ENCODE assay signal across 9 cellular contexts in the genomic region with DNA sequence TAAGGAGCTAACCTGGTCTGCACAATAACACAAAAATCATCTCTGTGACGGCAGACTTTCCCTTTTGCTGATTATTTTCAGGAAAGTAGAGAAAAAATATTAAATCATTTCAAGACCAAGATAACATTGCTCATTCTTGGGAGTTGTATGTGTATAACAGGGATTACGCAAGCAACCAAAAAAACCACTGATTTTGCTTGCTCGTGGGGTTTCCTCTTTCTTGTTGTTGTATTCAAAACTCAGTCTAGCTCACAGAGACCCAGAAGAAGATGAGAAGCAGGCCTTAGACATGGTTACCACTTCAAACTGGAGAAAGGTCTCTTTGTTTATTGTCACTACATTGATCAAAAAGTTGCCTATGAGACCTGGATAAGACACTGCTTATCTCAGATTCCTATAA. TPM values are rescaled to one million over a fixed set of nuclear protein-coding genes. Genes with fewer than 3 reads are reported as not detected.
DNase-seq lines count a peak whose midpoint lies in the region; ATAC-seq, FAIRE-seq and TF ChIP-seq lines count a peak whose summit lies in the region.
"Had no signal": no experiment of that assay in that cellular context is flagged by ENCODE, and none has a peak within 500 bp of the region (broad histone marks: within the 10 kb centered on the region; RNA-seq: fewer than 3 reads in every experiment).

No MANE protein-coding gene starts in this region.

- H3K4me3 ChIP-seq in SK-N-SH (ENCODE audit: low read depth in 2 of 2, low read length in 1 of 2) (no peak overlapping the region), astrocyte of the spinal cord (ENCODE audit: low read depth, low read length) (no peak overlapping the region), small intestine (ENCODE audit: low read depth in 1 of 2, low read length in 2 of 2) (no peak overlapping the region), adrenal gland (no peak overlapping the region)

- H4K20me1 ChIP-seq in SK-N-SH (ENCODE audit: insufficient read depth) = no peaks in the 10 kb centered on the region

- WGBS in SK-N-SH (ENCODE audit: low lambda C conversion rate) = 78% methylated on average over 3 of the region's 3 CpGs
- 57 to 78% (median 61%) methylated on average over 3 of the region's 3 CpGs for WGBS in small intestine, 3 donors
- WGBS in adrenal gland, 4 donors = 43 to 59% (median 47%) methylated on average over 3 of the region's 3 CpGs

- DNase-seq in SK-N-SH (no peak), HS-5 (ENCODE audit: low read depth) (peak; percentile 20), astrocyte of the spinal cord (ENCODE audit: low read depth, low spot score) (peak; percentile 46), small intestine (peak; percentile 46), NCI-H774 (lab: John Stamatoyannopoulos, UW) (no peak), adrenal gland (no peak), hepatic stellate cell (ENCODE audit: low spot score) (no peak)

- no peak for FAIRE-seq in small intestine (lab: Jason Lieb, UNC)

- TF ChIP-seq CTCF in SK-N-SH (IDR thresholded peaks at IDR 0.05) = no peak
- TF ChIP-seq CTCF in astrocyte of the spinal cord (IDR thresholded peaks at IDR 0.05; ENCODE audit: low read depth, low read length) = no peak
- no peak for TF ChIP-seq CTCF in adrenal gland (IDR thresholded peaks at IDR 0.05)

- H3K4me2 ChIP-seq in SK-N-SH = no peak overlapping the region

- H3K4me1 ChIP-seq in SK-N-SH (ENCODE audit: control insufficient read depth in 1 of 2, insufficient read depth in 2 of 2, low read depth in 1 of 2, low read length in 1 of 2) = peaks cover 0 to 5% of the 10 kb centered on the region in 2 experiments; a peak in 3 of 4 replicates
- no peaks in the 10 kb centered on the region for H3K4me1 ChIP-seq in small intestine (ENCODE audit: control insufficient read depth in 2 of 2, insufficient read depth in 1 of 2, low read depth in 1 of 2, low read length in 1 of 2)
- H3K4me1 ChIP-seq in adrenal gland (replicated peaks in 1 of 2) = peaks cover 0 to 17% of the 10 kb centered on the region in 2 donors

- CTCF ChIA-PET in SK-N-SH (lab: Yijun Ruan, JAX) = interaction anchor here (0.9 kb wide), 1 partner anchor 49 kb away, joined by 4 read pairs; no protein-coding TSS in a partner anchor

- POLR2A ChIA-PET in SK-N-SH (lab: Yijun Ruan, JAX) = no interaction called here

- H2AFZ ChIP-seq in SK-N-SH (ENCODE audit: low read depth) = peak overlapping the region; percentile 37; the same call in 1 of the 2 replicates

- no peak overlapping the region for H3K27ac ChIP-seq in SK-N-SH (ENCODE audit: low read depth in 2 of 2, low read length in 1 of 2)
- peak overlapping the region; percentile 11 to 58 for H3K27ac ChIP-seq in small intestine (ENCODE audit: low read depth in 1 of 2, low read length in 1 of 2)
- H3K27ac ChIP-seq in adrenal gland = peak overlapping the region in 2 of 5 donors; percentile 2 to 7
- H3K27ac ChIP-seq: 22Rv1 had no signal

- no peak for TF ChIP-seq RAD21 in SK-N-SH (IDR thresholded peaks at IDR 0.05; ENCODE audit: low read length)

- no peaks in the 10 kb centered on the region for H3K27me3 ChIP-seq in SK-N-SH (ENCODE audit: insufficient read depth)
- no peaks in the 10 kb centered on the region for H3K27me3 ChIP-seq in small intestine (ENCODE audit: control insufficient read depth in 2 of 2, insufficient read depth in 2 of 2, low read length in 2 of 2)
- H3K27me3 ChIP-seq in adrenal gland = no peaks in the 10 kb centered on the region

- ATAC-seq in SK-N-SH treated with all-trans-retinoic acid at 6 μM for 48 hours = no peak

- intact Hi-C loops in adrenal gland (cut with DNase I) = no loop called here

- TF ChIP-seq EP300 in SK-N-SH (IDR thresholded peaks at IDR 0.05; ENCODE audit: borderline replicate concordance in 1 of 2, low read depth in 1 of 2, low read length in 1 of 2) = no peak

- H3F3A ChIP-seq in SK-N-SH (replicated peaks; ENCODE audit: insufficient read depth) = peaks cover 21% of the 10 kb centered on the region

- H3K79me2 ChIP-seq in SK-N-SH (ENCODE audit: insufficient read depth) = peaks cover 26% of the 10 kb centered on the region

- in situ Hi-C loops in astrocyte of the spinal cord (cut with HindIII; ENCODE audit: low sequenced_read_pairs) = no loop called here

- no peak overlapping the region for H3K9ac ChIP-seq in SK-N-SH

- H3K9me3 ChIP-seq in SK-N-SH (no peaks in the 10 kb centered on the region), small intestine (ENCODE audit: control insufficient read depth, low read depth) (no peaks in the 10 kb centered on the region), adrenal gland (replicated peaks in 1 of 3) (peaks cover 0 to 5% (median 0%) of the 10 kb centered on the region in 3 donors)

- H3K9me2 ChIP-seq in SK-N-SH = no peaks in the 10 kb centered on the region

- TF ChIP-seq POLR2A in adrenal gland (IDR thresholded peaks at IDR 0.05) = no peak

- H3K36me3 ChIP-seq in SK-N-SH (replicated peaks in 1 of 2; ENCODE audit: control insufficient read depth in 1 of 2, insufficient read depth in 2 of 2, low read length in 1 of 2) = no peaks in the 10 kb centered on the region
- H3K36me3 ChIP-seq in small intestine (ENCODE audit: control insufficient read depth in 2 of 2, insufficient read depth in 2 of 2, low read length in 2 of 2) = no peaks in the 10 kb centered on the region
- no peaks in the 10 kb centered on the region for H3K36me3 ChIP-seq in adrenal gland (replicated peaks in 1 of 2)

TF ChIP-seq in SK-N-SH, 30 proteins besides CTCF, POLR2A, EP300 and RAD21:
- TF ChIP-seq EZH2phosphoT487 (IDR thresholded peaks at IDR 0.05; ENCODE audit: borderline replicate concordance, low read depth) (no peak), GATA2 (CRISPR knock-in tag; IDR thresholded peaks at IDR 0.05) (no peak), TAF1 (IDR thresholded peaks at IDR 0.05; ENCODE audit: borderline replicate concordance, low read depth, low read length) (no peak), RFX5 (IDR thresholded peaks at IDR 0.05; ENCODE audit: low read length) (no peak), JUND (IDR thresholded peaks at IDR 0.05) (no peak), ELF1 (IDR thresholded peaks at IDR 0.05) (no peak), SMC3 (IDR thresholded peaks at IDR 0.05; ENCODE audit: low read depth, low read length) (no peak), USF1 (IDR thresholded peaks at IDR 0.05; ENCODE audit: borderline replicate concordance, low read depth) (no peak), GABPA (IDR thresholded peaks at IDR 0.05; ENCODE audit: low read depth) (no peak)

TF ChIP-seq in SK-N-SH treated with all-trans-retinoic acid at 6 μM for 48 hours, 23 proteins besides CTCF, POLR2A, EP300 and RAD21:
- no peak for TF ChIP-seq SNAI2 (CRISPR knock-in tag; IDR thresholded peaks at IDR 0.05)

RNA-seq across cellular contexts. Expression of gene GLIPR1, which starts 2.2 kb away (rescaled TPM):
- 75.6 and 141 TPM in 2 replicates for polyA plus RNA-seq in SK-N-SH (2012; rRNA removed)
- polyA plus RNA-seq in SK-N-SH (2012; cell fraction: cytosol; rRNA removed) = 90.9 and 104 TPM in 2 replicates
- polyA plus RNA-seq in SK-N-SH (2012; cell fraction: nucleus; rRNA removed) = 70.1 and 139 TPM in 2 replicates
- 1 to 10 TPM; 2.5 to 3.2 (median 2.7) TPM for polyA plus RNA-seq in small intestine
- total RNA-seq in adrenal gland = 10 to 100 TPM; 14.0 to 48.5 (median 27.1) TPM
- 10 to 100 TPM in 1 of 3 donors, 1 to 10 TPM in 2; 6.7 to 18.3 (median 8.4) TPM for polyA plus RNA-seq in adrenal gland

RNA-seq across cellular contexts. Expression of gene KRR1, which starts 33.0 kb away (rescaled TPM):
- polyA plus RNA-seq in SK-N-SH (2012; rRNA removed) (13.8 and 16.1 TPM in 2 replicates), small intestine (10 to 100 TPM in 2 of 3 donors, 1 to 10 TPM in 1; 10.0 to 21.1 (median 12.3) TPM), adrenal gland (10 to 100 TPM; 23.7 to 67.8 (median 31.6) TPM)
- polyA plus RNA-seq in SK-N-SH (2012; cell fraction: cytosol; rRNA removed) = 19.3 and 30.3 TPM in 2 replicates
- polyA plus RNA-seq in SK-N-SH (2012; cell fraction: nucleus; rRNA removed) = 8.8 and 19.2 TPM in 2 replicates
- total RNA-seq in adrenal gland = 10 to 100 TPM; 18.0 to 80.6 (median 47.7) TPM

Comparison
In these comparisons a context has a peak if more than half of its experiments do, and no peak if none do; other contexts are left out.
1. DNase-seq: peak in HS-5 (single experiment), astrocyte of the spinal cord (single experiment) and small intestine (single experiment); none in SK-N-SH (single experiment), NCI-H774 (single experiment), adrenal gland (0 of 7) and hepatic stellate cell (single experiment).
2. H3K27ac ChIP-seq: peak in small intestine (2 of 2); none in SK-N-SH (0 of 2).